ENCODE assay signal across 11 cellular contexts in genomic region chr5:157222506-157223230, GRCh38. TPM values are rescaled to one million over a fixed set of nuclear protein-coding genes. Genes with fewer than 3 reads are reported as not detected.
DNase-seq lines count a peak whose midpoint lies in the region; ATAC-seq and TF ChIP-seq lines count a peak whose summit lies in the region.
"Had no signal": no experiment of that assay in that cellular context is flagged by ENCODE, and none has a peak within 500 bp of the region (broad histone marks: within the 10 kb centered on the region; RNA-seq: fewer than 3 reads in every experiment).

No MANE protein-coding gene starts in this region.

- H3K27ac Mint-ChIP-seq in stimulated activated effector memory CD8-positive, alpha-beta T cell treated with anti-CD3 and anti-CD28 coated beads, Interleukin-12 subunit alpha, Interleukin-12 subunit beta, amount 100 ng/mL, for 72 hours: peak overlapping the region; percentile 89
- H3K27ac Mint-ChIP-seq in mesothelial cell of epicardium: no peak overlapping the region

- peak; percentile 29 for ATAC-seq in HG02798 (IDR thresholded peaks at IDR 0.05; ENCODE audit: poor library complexity, unreplicated experiment)
- ATAC-seq in stimulated activated effector memory CD8-positive, alpha-beta T cell treated with anti-CD3 and anti-CD28 coated beads, Interleukin-12 subunit alpha, Interleukin-12 subunit beta, amount 100 ng/mL, for 72 hours: peak; percentile 82
- ATAC-seq: body of pancreas had no signal

- peaks cover 70% of the 10 kb centered on the region for H3K4me1 Mint-ChIP-seq in stimulated activated effector memory CD8-positive, alpha-beta T cell treated with anti-CD3 and anti-CD28 coated beads, Interleukin-12 subunit alpha, Interleukin-12 subunit beta, amount 100 ng/mL, for 72 hours
- no peaks in the 10 kb centered on the region for H3K4me1 Mint-ChIP-seq in mesothelial cell of epicardium

- H3K36me3 Mint-ChIP-seq in stimulated activated effector memory CD8-positive, alpha-beta T cell treated with anti-CD3 and anti-CD28 coated beads, Interleukin-12 subunit alpha, Interleukin-12 subunit beta, amount 100 ng/mL, for 72 hours: peaks cover 100% of the 10 kb centered on the region
- no peaks in the 10 kb centered on the region for H3K36me3 Mint-ChIP-seq in mesothelial cell of epicardium

- H3K27me3 Mint-ChIP-seq in mesothelial cell of epicardium (ENCODE audit: low read depth): peaks cover 3% of the 10 kb centered on the region

- TF ChIP-seq CTCF in mesothelial cell of epicardium (IDR thresholded peaks at IDR 0.05; ENCODE audit: unreplicated experiment): no peak

- H3K4me3 Mint-ChIP-seq in stimulated activated effector memory CD8-positive, alpha-beta T cell treated with anti-CD3 and anti-CD28 coated beads, Interleukin-12 subunit alpha, Interleukin-12 subunit beta, amount 100 ng/mL, for 72 hours: peak overlapping the region; percentile 75
- no peak overlapping the region for H3K4me3 Mint-ChIP-seq in mesothelial cell of epicardium

- DNase-seq in activated CD4-positive, alpha-beta T cell treated with anti-CD3 and anti-CD28 coated beads for 4 hours: peak; percentile 79 to 86
- DNase-seq in effector CD4-positive, alpha-beta T cell: peak; percentile 55
- peak; percentile 44 to 88 for DNase-seq in stimulated activated effector memory CD8-positive, alpha-beta T cell treated with anti-CD3 and anti-CD28 coated beads, Interleukin-12 subunit alpha, Interleukin-12 subunit beta, amount 100 ng/mL, for 72 hours (ENCODE audit: low spot score in 2 of 2)
- no peak for DNase-seq in mesothelial cell of epicardium (ENCODE audit: low spot score in 2 of 2, unreplicated experiment in 2 of 2)
- DNase-seq in hippocampal formation (lab: John Stamatoyannopoulos, UW): no peak
- DNase-seq in epidermal melanocyte (ENCODE audit: insufficient read length, low spot score): no peak
- no peak for DNase-seq in DMS153 treated with DMSO at 0.1 percent for 48 hours (lab: John Stamatoyannopoulos, UW; ENCODE audit: unreplicated experiment)
- DNase-seq: body of pancreas, NCI-H1048, transverse colon had no signal

- H3K9me3 Mint-ChIP-seq in stimulated activated effector memory CD8-positive, alpha-beta T cell treated with anti-CD3 and anti-CD28 coated beads, Interleukin-12 subunit alpha, Interleukin-12 subunit beta, amount 100 ng/mL, for 72 hours: no peaks in the 10 kb centered on the region
- H3K9me3 Mint-ChIP-seq in mesothelial cell of epicardium: no peaks in the 10 kb centered on the region

RNA-seq across cellular contexts. Expression of gene ITK, which starts 42.0 kb away (rescaled TPM):
- 0.09 TPM in 1 of 3 replicates, not detected in the others for total RNA-seq in mesothelial cell of epicardium

RNA-seq across cellular contexts. Expression of gene CYFIP2, which starts 43.3 kb away (rescaled TPM):
- total RNA-seq in mesothelial cell of epicardium: 80.9 to 82.9 TPM (median 82.2 TPM) in 3 replicates

RNA-seq across cellular contexts. Expression of gene GARIN3, which starts 56.6 kb away (rescaled TPM):
- total RNA-seq in mesothelial cell of epicardium: not detected in 3 replicates
- total RNA-seq: body of pancreas, transverse colon had no signal

Comparison
In these comparisons a context has a peak if more than half of its experiments do, and no peak if none do; other contexts are left out.
1. DNase-seq: peak in activated CD4-positive, alpha-beta T cell treated with anti-CD3 and anti-CD28 coated beads for 4 hours (2 of 2), effector CD4-positive, alpha-beta T cell (single experiment) and stimulated activated effector memory CD8-positive, alpha-beta T cell treated with anti-CD3 and anti-CD28 coated beads, Interleukin-12 subunit alpha, Interleukin-12 subunit beta, amount 100 ng/mL, for 72 hours (2 of 2); none in mesothelial cell of epicardium (0 of 2), hippocampal formation (0 of 2), epidermal melanocyte (single experiment) and DMS153 treated with DMSO at 0.1 percent for 48 hours (single experiment).